20 cellular contexts compared by ENCODE assay signal in genomic region chr18:24160086-24160485, GRCh38. TPM values are rescaled to one million over a fixed set of nuclear protein-coding genes. Genes with fewer than 3 reads are reported as not detected.
DNase-seq lines count a peak whose midpoint lies in the region; ATAC-seq and TF ChIP-seq lines count a peak whose summit lies in the region.
"Had no signal": no experiment of that assay in that cellular context is flagged by ENCODE, and none has a peak within 500 bp of the region (broad histone marks: within the 10 kb centered on the region; RNA-seq: fewer than 3 reads in every experiment).

No MANE protein-coding gene starts in this region.

- WGBS in upper lobe of left lung, 2 donors, result 91 to 96% methylated on average over 5 of the region's 5 CpGs

- H3K9me3 ChIP-seq in upper lobe of left lung, result no peaks in the 10 kb centered on the region
- H3K9me3 ChIP-seq: HAP-1, SK-N-SH had no signal

- TF ChIP-seq EP300 in Ishikawa (IDR thresholded peaks at IDR 0.05; ENCODE audit: borderline replicate concordance), result no peak
- TF ChIP-seq EP300 in upper lobe of left lung (IDR thresholded peaks at IDR 0.05), result no peak

- no peak for ATAC-seq in upper lobe of left lung (ENCODE audit: low FRiP score in 2 of 2)

- H3K27me3 ChIP-seq in upper lobe of left lung, result no peaks in the 10 kb centered on the region

- no peak for TF ChIP-seq POLR2A in upper lobe of left lung (IDR thresholded peaks at IDR 0.05)

- TF ChIP-seq CTCF in upper lobe of left lung (IDR thresholded peaks at IDR 0.05), result no peak

- no peak overlapping the region for H3K4me3 ChIP-seq in upper lobe of left lung
- H3K4me3 ChIP-seq: GM23248, HAP-1 had no signal

- TF ChIP-seq RAD21 in Ishikawa (IDR thresholded peaks at IDR 0.05; ENCODE audit: low read depth), result no peak

- peaks cover 4 to 52% (median 16%) of the 10 kb centered on the region in 4 donors for H3K36me3 ChIP-seq in upper lobe of left lung

- no peaks in the 10 kb centered on the region for H3K4me1 ChIP-seq in upper lobe of left lung
- H3K4me1 ChIP-seq: HAP-1 had no signal

- peak; percentile 52 for DNase-seq in DMS53 (lab: John Stamatoyannopoulos, UW)
- DNase-seq in DMS53 treated with DMSO at 0.1 percent for 48 hours (lab: John Stamatoyannopoulos, UW; ENCODE audit: unreplicated experiment), result no peak
- peak; percentile 63 for DNase-seq in SW480 (ENCODE audit: low spot score)
- peak; percentile 78 for DNase-seq in myocyte (ENCODE audit: low read depth)
- DNase-seq in upper lobe of left lung, result no peak
- no peak for DNase-seq in cortex of kidney (lab: John Stamatoyannopoulos, UW)
- no peak for DNase-seq in iPS-NIHi11 (ENCODE audit: low spot score)
- DNase-seq: GDM1, GM23248, NCI-H1417, NCI-H187 treated with DMSO at 0.1 percent for 48 hours, NCI-H510A, NCI-H748 treated with DMSO at 0.1 percent for 48 hours, OCI-M1, SHP77 treated with DMSO at 0.1 percent for 48 hours, SK-N-SH had no signal

- no peak overlapping the region for H3K27ac ChIP-seq in upper lobe of left lung
- H3K27ac ChIP-seq: 22Rv1, GM23248 had no signal

TF ChIP-seq in Ishikawa, 13 proteins besides CTCF, POLR2A, EP300 and RAD21:
- TF ChIP-seq TCF12 (IDR thresholded peaks at IDR 0.05; ENCODE audit: low read depth) (no peak), NFIC (IDR thresholded peaks at IDR 0.05) (0 out of 2 replicates have a peak, but pooled peaks have one; percentile 11), YY1 (IDR thresholded peaks at IDR 0.05; ENCODE audit: low read depth) (no peak)

RNA-seq across cellular contexts. Expression of gene CABYR, which starts 21.2 kb away (rescaled TPM):
- total RNA-seq in myocyte (1.4 TPM in 2 replicates), upper lobe of left lung (1 to 10 TPM in 3 of 6 donors, under 1 TPM in 1, not detected in 2; 0.51 to 3.1 (median 2.1) TPM)
- 1.2 TPM for polyA plus RNA-seq in myocyte (2012)
- polyA plus RNA-seq: CD14-positive monocyte had no signal

Comparison
In these comparisons a context has a peak if more than half of its experiments do, and no peak if none do; other contexts are left out.
1. DNase-seq: peak in DMS53 (single experiment), SW480 (single experiment) and myocyte (single experiment); none in DMS53 treated with DMSO at 0.1 percent for 48 hours (single experiment), upper lobe of left lung (0 of 2), cortex of kidney (single experiment) and iPS-NIHi11 (single experiment).